ENCODE assay signal across 17 cellular contexts in genomic region chr5:154112255-154112654, GRCh38.
DNase-seq lines count a peak whose midpoint lies in the region; ATAC-seq and TF ChIP-seq lines count a peak whose summit lies in the region.
"Had no signal": no experiment of that assay in that cellular context is flagged by ENCODE, and none has a peak within 500 bp of the region (broad histone marks: within the 10 kb centered on the region; RNA-seq: fewer than 3 reads in every experiment).

No MANE protein-coding gene starts in this region.

- H3K4me3 ChIP-seq in HEK293 (ENCODE audit: low read depth, low read length) (no peak overlapping the region), upper lobe of left lung (no peak overlapping the region)
- H3K4me3 ChIP-seq: cardiac muscle cell, mucosa of descending colon, skin epidermis had no signal

- H3K9me3 ChIP-seq in HEK293 (ENCODE audit: control insufficient read depth, insufficient read depth, low read depth, low read length) = no peaks in the 10 kb centered on the region
- H3K9me3 ChIP-seq in upper lobe of left lung = no peaks in the 10 kb centered on the region
- H3K9me3 ChIP-seq: mucosa of descending colon had no signal

- no peak for TF ChIP-seq POLR2A in upper lobe of left lung (IDR thresholded peaks at IDR 0.05)

- no peaks in the 10 kb centered on the region for H3K27me3 Mint-ChIP-seq in activated CD4-positive, alpha-beta memory T cell treated with anti-CD3 and anti-CD28 coated beads, Interleukin-2, amount 10 ng/mL, durations not matched to agents 7 days and 5 days
- H3K27me3 Mint-ChIP-seq: activated naive CD8-positive, alpha-beta T cell treated with anti-CD3 and anti-CD28 coated beads, Interleukin-2, amount 10 ng/mL, durations not matched to agents 7 days and 5 days had no signal

- H3K27ac ChIP-seq in HEK293 (ENCODE audit: extremely low read depth, low read depth, low read length) = no peak overlapping the region
- no peak overlapping the region for H3K27ac ChIP-seq in substantia nigra (ENCODE audit: low read depth, low read length, poor library complexity, severe bottlenecking)
- no peak overlapping the region for H3K27ac ChIP-seq in upper lobe of left lung
- H3K27ac ChIP-seq: cardiac muscle cell, skin epidermis had no signal

- H3K4me1 ChIP-seq in HEK293 (ENCODE audit: control insufficient read depth, insufficient read depth, low read length) (no peaks in the 10 kb centered on the region), upper lobe of left lung (no peaks in the 10 kb centered on the region)

- DNase-seq in GM13977 (ENCODE audit: low spot score) = peak; percentile 22
- DNase-seq in substantia nigra (lab: John Stamatoyannopoulos, UW) = no peak
- DNase-seq in upper lobe of left lung = no peak
- DNase-seq in activated CD4-positive, alpha-beta memory T cell treated with anti-CD3 and anti-CD28 coated beads, Interleukin-2, amount 10 ng/mL, durations not matched to agents 7 days and 5 days = no peak
- no peak for DNase-seq in T-helper 1 cell
- DNase-seq: activated naive CD8-positive, alpha-beta T cell treated with anti-CD3 and anti-CD28 coated beads, Interleukin-2, amount 10 ng/mL, durations not matched to agents 7 days and 5 days; COR-L47; effector CD4-positive, alpha-beta T cell; mucosa of descending colon; NCI-H2029; T-cell had no signal

- H3K36me3 ChIP-seq in HEK293 (ENCODE audit: control insufficient read depth in 2 of 2, insufficient read depth in 1 of 2, low read length in 2 of 2) (no peaks in the 10 kb centered on the region), upper lobe of left lung (no peaks in the 10 kb centered on the region)
- H3K36me3 ChIP-seq: cardiac muscle cell had no signal

- ATAC-seq in GM19395 (IDR thresholded peaks at IDR 0.05; ENCODE audit: unreplicated experiment) (peak; percentile 83), HG03354 (IDR thresholded peaks at IDR 0.05; ENCODE audit: poor library complexity, severe bottlenecking, unreplicated experiment) (peak; percentile 54), upper lobe of left lung (ENCODE audit: low FRiP score in 2 of 2) (no peak)
- ATAC-seq: mucosa of descending colon, T-cell had no signal

- H3K4me1 Mint-ChIP-seq in activated CD4-positive, alpha-beta memory T cell treated with anti-CD3 and anti-CD28 coated beads, Interleukin-2, amount 10 ng/mL, durations not matched to agents 7 days and 5 days = no peaks in the 10 kb centered on the region

- POLR2A ChIA-PET in HEK293 (lab: Yijun Ruan, JAX) = no interaction called here
- POLR2A ChIA-PET in activated CD4-positive, alpha-beta memory T cell treated with anti-CD3 and anti-CD28 coated beads, Interleukin-2, amount 10 ng/mL, durations not matched to agents 7 days and 5 days (lab: Charles Lee) = no interaction called here

- no peak overlapping the region for H3K4me3 Mint-ChIP-seq in activated CD4-positive, alpha-beta memory T cell treated with anti-CD3 and anti-CD28 coated beads, Interleukin-2, amount 10 ng/mL, durations not matched to agents 7 days and 5 days
- H3K4me3 Mint-ChIP-seq: activated naive CD8-positive, alpha-beta T cell treated with anti-CD3 and anti-CD28 coated beads, Interleukin-2, amount 10 ng/mL, durations not matched to agents 7 days and 5 days; stimulated activated naive CD8-positive, alpha-beta T cell treated with anti-CD3 and anti-CD28 coated beads, Interleukin-15, Interleukin-2, amounts not matched to agents 100 ng/mL and 50 ng/mL, for 24 hours; T-cell had no signal

- TF ChIP-seq CTCF in GM13977 (IDR thresholded peaks at IDR 0.05; ENCODE audit: extremely low read depth, insufficient read depth, missing control alignments) (no peak), HEK293 (tag by site-specific recombination; IDR thresholded peaks at IDR 0.05) (no peak), upper lobe of left lung (IDR thresholded peaks at IDR 0.05) (no peak)

- no peaks in the 10 kb centered on the region for H3K36me3 Mint-ChIP-seq in activated CD4-positive, alpha-beta memory T cell treated with anti-CD3 and anti-CD28 coated beads, Interleukin-2, amount 10 ng/mL, durations not matched to agents 7 days and 5 days (ENCODE audit: low read depth)
- H3K36me3 Mint-ChIP-seq: activated naive CD8-positive, alpha-beta T cell treated with anti-CD3 and anti-CD28 coated beads, Interleukin-2, amount 10 ng/mL, durations not matched to agents 7 days and 5 days; T-cell had no signal

- no peaks in the 10 kb centered on the region for H3K9me3 Mint-ChIP-seq in activated CD4-positive, alpha-beta memory T cell treated with anti-CD3 and anti-CD28 coated beads, Interleukin-2, amount 10 ng/mL, durations not matched to agents 7 days and 5 days
- H3K9me3 Mint-ChIP-seq: activated naive CD8-positive, alpha-beta T cell treated with anti-CD3 and anti-CD28 coated beads, Interleukin-2, amount 10 ng/mL, durations not matched to agents 7 days and 5 days; stimulated activated naive CD8-positive, alpha-beta T cell treated with anti-CD3 and anti-CD28 coated beads, Interleukin-15, Interleukin-2, amounts not matched to agents 100 ng/mL and 50 ng/mL, for 24 hours; T-cell had no signal

- in situ Hi-C loops in GM13977 (cut with MboI; ENCODE audit: low pct_unique_long_range_greater_than_20kb, low sequenced_read_pairs, unreplicated experiment) = no loop called here

- H3K27ac Mint-ChIP-seq in activated CD4-positive, alpha-beta memory T cell treated with anti-CD3 and anti-CD28 coated beads, Interleukin-2, amount 10 ng/mL, durations not matched to agents 7 days and 5 days = no peak overlapping the region
- H3K27ac Mint-ChIP-seq: stimulated activated naive CD8-positive, alpha-beta T cell treated with anti-CD3 and anti-CD28 coated beads, Interleukin-15, Interleukin-2, amounts not matched to agents 100 ng/mL and 50 ng/mL, for 24 hours; T-cell had no signal

- H3K27me3 ChIP-seq in upper lobe of left lung = no peaks in the 10 kb centered on the region

- CTCF ChIA-PET in HEK293 (lab: Yijun Ruan, JAX) = interaction anchor here (1.1 kb wide), 1 partner anchor 293 kb away, joined by 3 read pairs; no protein-coding TSS in a partner anchor
- CTCF ChIA-PET in activated CD4-positive, alpha-beta memory T cell treated with anti-CD3 and anti-CD28 coated beads, Interleukin-2, amount 10 ng/mL, durations not matched to agents 7 days and 5 days (lab: Charles Lee) = interaction anchor here (1.4 kb wide), 1 partner anchor 40 kb away, joined by 6 read pairs; no protein-coding TSS in a partner anchor

- no peak for TF ChIP-seq EP300 in upper lobe of left lung (IDR thresholded peaks at IDR 0.05)

TF ChIP-seq in HEK293, 187 proteins besides CTCF, POLR2A, EP300 and RAD21:
- TF ChIP-seq PRDM6 (tag by site-specific recombination; IDR thresholded peaks at IDR 0.05) (no peak), PRDM1 (tag by site-specific recombination; IDR thresholded peaks at IDR 0.05) (peak; percentile 9; the same call in 1 of the 2 replicates)

Comparison
In these comparisons a context has a peak if more than half of its experiments do, and no peak if none do; other contexts are left out.
1. ATAC-seq: peak in GM19395 (single experiment) and HG03354 (single experiment); none in upper lobe of left lung (0 of 2).